ENCODE assay signal across 1 cellular context in genomic region chr2:27875089-27875881, GRCh38.
TF ChIP-seq lines count a peak whose summit lies in the region.

No MANE protein-coding gene starts in this region.

TF ChIP-seq in HepG2, 621 proteins besides CTCF, POLR2A, EP300 and RAD21 (continued from another document and continues in another):
- TF ChIP-seq ZNF407 (CRISPR knock-in tag; IDR thresholded peaks at IDR 0.05; ENCODE audit: not compliant biosample characterization) = no peak
- TF ChIP-seq CHD2 (IDR thresholded peaks at IDR 0.05; ENCODE audit: low read depth, low read length) = no peak
- TF ChIP-seq ZNF619 (CRISPR knock-in tag; IDR thresholded peaks at IDR 0.05) = no peak
- TF ChIP-seq HOXA7 (CRISPR knock-in tag; IDR thresholded peaks at IDR 0.05) = no peak
- peak; percentile 74; the same call in 1 of the 2 replicates for TF ChIP-seq ZBTB43 (CRISPR knock-in tag; conservative IDR thresholded peaks at IDR 0.05)
- TF ChIP-seq STAT5B (CRISPR knock-in tag; IDR thresholded peaks at IDR 0.05) = no peak
- no peak for TF ChIP-seq SCMH1 (CRISPR knock-in tag; IDR thresholded peaks at IDR 0.05; ENCODE audit: borderline replicate concordance)
- no peak for TF ChIP-seq SP2 (CRISPR knock-in tag; IDR thresholded peaks at IDR 0.05)
- no peak; a peak in 1 of 4 replicates for TF ChIP-seq MAFK (conservative IDR thresholded peaks at IDR 0.05 in 1 of 2, IDR thresholded peaks at IDR 0.05 in 1 of 2; ENCODE audit: low read length in 2 of 2)
- TF ChIP-seq PHF8 (CRISPR knock-in tag; IDR thresholded peaks at IDR 0.05) = 0 out of 2 replicates have a peak, but pooled peaks have one; percentile 26
- TF ChIP-seq ZNF737 (CRISPR knock-in tag; IDR thresholded peaks at IDR 0.05; ENCODE audit: borderline replicate concordance) = no peak
- peak; percentile 83; the same call in 1 of the 2 replicates for TF ChIP-seq ZBTB3 (CRISPR knock-in tag; IDR thresholded peaks at IDR 0.05; ENCODE audit: borderline replicate concordance, low read depth)
- peak in 1 of 2 experiments; percentile 43; a peak in 1 of 4 replicates for TF ChIP-seq HMGXB4 (CRISPR knock-in tag; IDR thresholded peaks at IDR 0.05; ENCODE audit: borderline replicate concordance in 1 of 2, low read depth in 1 of 2)
- TF ChIP-seq HMGA1 (CRISPR knock-in tag; conservative IDR thresholded peaks at IDR 0.05) = no peak
- peak; percentile 98 for TF ChIP-seq TEAD3 (CRISPR knock-in tag; optimal IDR thresholded peaks at IDR 0.05; ENCODE audit: borderline replicate concordance)
- no peak for TF ChIP-seq ZNF691 (CRISPR knock-in tag; IDR thresholded peaks at IDR 0.05; ENCODE audit: borderline replicate concordance, low read depth)
- no peak for TF ChIP-seq ZNF33B (CRISPR knock-in tag; IDR thresholded peaks at IDR 0.05)
- TF ChIP-seq MLXIP (CRISPR knock-in tag; IDR thresholded peaks at IDR 0.05; ENCODE audit: borderline replicate concordance) = no peak
- TF ChIP-seq ZFAT (CRISPR knock-in tag; conservative IDR thresholded peaks at IDR 0.05) = no peak
- peak; percentile 70; the same call in 1 of the 2 replicates for TF ChIP-seq PHF21A (CRISPR knock-in tag; IDR thresholded peaks at IDR 0.05)
- TF ChIP-seq ZNF724P (CRISPR knock-in tag; IDR thresholded peaks at IDR 0.05; ENCODE audit: borderline replicate concordance) = no peak
- no peak for TF ChIP-seq SMARCE1 (IDR thresholded peaks at IDR 0.05; ENCODE audit: borderline replicate concordance)
- peak; percentile 92 for TF ChIP-seq FOXO1 (CRISPR knock-in tag; IDR thresholded peaks at IDR 0.05)
- TF ChIP-seq ZNF556 (CRISPR knock-in tag; IDR thresholded peaks at IDR 0.05; ENCODE audit: borderline replicate concordance) = no peak; the same call in 1 of the 2 replicates
- TF ChIP-seq SATB2 (CRISPR knock-in tag; IDR thresholded peaks at IDR 0.05) = no peak
- no peak for TF ChIP-seq SUZ12 (IDR thresholded peaks at IDR 0.05; ENCODE audit: low read depth, low read length)
- TF ChIP-seq ZNF292 (CRISPR knock-in tag; IDR thresholded peaks at IDR 0.05; ENCODE audit: borderline replicate concordance, low read depth) = 0 out of 2 replicates have a peak, but pooled peaks have one; percentile 23
- TF ChIP-seq FOXM1 (CRISPR knock-in tag; IDR thresholded peaks at IDR 0.05) = no peak
- TF ChIP-seq FOXK2 (IDR thresholded peaks at IDR 0.05) = peak; percentile 77
- no peak for TF ChIP-seq ZNF891 (CRISPR knock-in tag; IDR thresholded peaks at IDR 0.05)
- TF ChIP-seq ZNF609 (CRISPR knock-in tag; IDR thresholded peaks at IDR 0.05; ENCODE audit: borderline replicate concordance) = peak; percentile 79; the same call in 1 of the 2 replicates
- no peak for TF ChIP-seq BRD4 (CRISPR knock-in tag; IDR thresholded peaks at IDR 0.05)
- no peak for TF ChIP-seq ZNF280B (CRISPR knock-in tag; IDR thresholded peaks at IDR 0.05; ENCODE audit: borderline replicate concordance)
- TF ChIP-seq PTBP1 (IDR thresholded peaks at IDR 0.05; ENCODE audit: low read depth, low read length, poor library complexity, severe bottlenecking) = no peak
- no peak for TF ChIP-seq ZSCAN9 (CRISPR knock-in tag; IDR thresholded peaks at IDR 0.05; ENCODE audit: borderline replicate concordance)
- no peak for TF ChIP-seq TOPORS (CRISPR knock-in tag; IDR thresholded peaks at IDR 0.05)
